In the genomic region with DNA sequence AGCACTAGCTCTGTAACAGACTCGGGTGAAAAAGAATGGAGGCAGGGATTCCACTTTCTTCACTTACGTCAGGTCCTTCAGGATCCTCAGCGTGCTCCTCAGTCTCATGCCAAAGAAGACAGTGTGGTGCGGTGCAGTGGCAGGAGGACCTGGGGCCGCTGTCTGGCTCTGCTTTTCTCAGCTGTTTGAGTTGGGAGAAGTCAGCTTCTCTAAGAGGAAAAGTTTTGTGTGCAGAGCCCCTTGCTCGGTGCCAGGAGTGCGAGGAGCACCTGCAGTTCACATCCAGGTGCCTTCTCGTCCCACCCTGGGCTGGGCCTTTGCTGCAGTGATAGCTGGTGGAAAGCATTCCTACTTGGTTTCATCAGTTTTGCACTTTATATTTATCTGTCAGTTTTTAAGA, we compare ENCODE assay signal across 14 cellular contexts.
DNase-seq lines count a peak whose midpoint lies in the region; ATAC-seq and TF ChIP-seq lines count a peak whose summit lies in the region.
"Had no signal": no experiment of that assay in that cellular context is flagged by ENCODE, and none has a peak within 500 bp of the region (broad histone marks: within the 10 kb centered on the region; RNA-seq: fewer than 3 reads in every experiment).

No MANE protein-coding gene starts in this region.

- no peaks in the 10 kb centered on the region for H3K9me3 Mint-ChIP-seq in chondrocyte (ENCODE audit: low read depth)

- H3K27me3 ChIP-seq in esophagus muscularis mucosa = no peaks in the 10 kb centered on the region
- no peaks in the 10 kb centered on the region for H3K27me3 ChIP-seq in right lobe of liver
- H3K27me3 ChIP-seq in body of pancreas = no peaks in the 10 kb centered on the region
- H3K27me3 ChIP-seq: BLaER1 treated with 17β-estradiol and CSF1 and Interleukin-3, amounts not matched to agents 10 nM and 100 nM had no signal

- H3K4me3 ChIP-seq in esophagus muscularis mucosa (no peak overlapping the region), right lobe of liver (no peak overlapping the region), body of pancreas (no peak overlapping the region)
- H3K4me3 ChIP-seq: BLaER1 treated with 17β-estradiol and CSF1 and Interleukin-3, amounts not matched to agents 10 nM and 100 nM had no signal

- peaks cover 33% of the 10 kb centered on the region for H3K36me3 Mint-ChIP-seq in chondrocyte (ENCODE audit: low read depth)

- no peaks in the 10 kb centered on the region for H3K27me3 Mint-ChIP-seq in chondrocyte (ENCODE audit: low read depth)
- H3K27me3 Mint-ChIP-seq: CD4-positive, CD25-positive, alpha-beta regulatory T cell had no signal

- H3K9me3 ChIP-seq in esophagus muscularis mucosa = no peaks in the 10 kb centered on the region
- no peaks in the 10 kb centered on the region for H3K9me3 ChIP-seq in right lobe of liver
- H3K9me3 ChIP-seq in body of pancreas = no peaks in the 10 kb centered on the region
- H3K9me3 ChIP-seq: BLaER1 treated with 17β-estradiol and CSF1 and Interleukin-3, amounts not matched to agents 10 nM and 100 nM had no signal

- H3K27ac Mint-ChIP-seq in chondrocyte (ENCODE audit: unreplicated experiment) = peak overlapping the region; percentile 68

- no peak overlapping the region for H3K4me3 Mint-ChIP-seq in chondrocyte (ENCODE audit: unreplicated experiment)
- H3K4me3 Mint-ChIP-seq: CD4-positive, CD25-positive, alpha-beta regulatory T cell had no signal

- DNase-seq in chondrocyte (ENCODE audit: low spot score) (no peak), esophagus muscularis mucosa (ENCODE audit: extremely low spot score) (peak; percentile 75), substantia nigra (lab: John Stamatoyannopoulos, UW) (no peak), OCI-M2 (lab: John Stamatoyannopoulos, UW; ENCODE audit: unreplicated experiment) (no peak), right lobe of liver (no peak), body of pancreas (no peak)
- DNase-seq: ACHN; CD4-positive, CD25-positive, alpha-beta regulatory T cell; DMS53; GF-D8 had no signal

- H3K27ac ChIP-seq in VCaP (peak overlapping the region; percentile 38), esophagus muscularis mucosa (replicated peaks in 1 of 4) (no peak overlapping the region), substantia nigra (ENCODE audit: low read depth, low read length, poor library complexity, severe bottlenecking) (peak overlapping the region; percentile 70), right lobe of liver (no peak overlapping the region), body of pancreas (no peak overlapping the region)
- H3K27ac ChIP-seq: BLaER1 treated with 17β-estradiol and CSF1 and Interleukin-3, amounts not matched to agents 10 nM and 100 nM had no signal

- peaks cover 6 to 16% (median 6%) of the 10 kb centered on the region in 4 donors for H3K4me1 ChIP-seq in esophagus muscularis mucosa
- no peaks in the 10 kb centered on the region for H3K4me1 ChIP-seq in right lobe of liver
- H3K4me1 ChIP-seq in body of pancreas = peaks cover 6% of the 10 kb centered on the region
- H3K4me1 ChIP-seq: BLaER1 treated with 17β-estradiol and CSF1 and Interleukin-3, amounts not matched to agents 10 nM and 100 nM had no signal

- intact Hi-C loops in esophagus muscularis mucosa (cut with DNase I) (no loop called here), right lobe of liver (cut with DNase I) (no loop called here), body of pancreas (cut with DNase I) (no loop called here)

- TF ChIP-seq CTCF in VCaP (conservative IDR thresholded peaks at IDR 0.05) = no peak
- TF ChIP-seq CTCF in chondrocyte (IDR thresholded peaks at IDR 0.05) = no peak
- no peak for TF ChIP-seq CTCF in esophagus muscularis mucosa (IDR thresholded peaks at IDR 0.05)
- no peak for TF ChIP-seq CTCF in right lobe of liver (IDR thresholded peaks at IDR 0.05)
- no peak for TF ChIP-seq CTCF in body of pancreas (IDR thresholded peaks at IDR 0.05)

- no peak for TF ChIP-seq EP300 in esophagus muscularis mucosa (IDR thresholded peaks at IDR 0.05)

- TF ChIP-seq POLR2A in esophagus muscularis mucosa (IDR thresholded peaks at IDR 0.05; ENCODE audit: low read depth) (no peak), right lobe of liver (IDR thresholded peaks at IDR 0.05) (no peak), body of pancreas (IDR thresholded peaks at IDR 0.05) (no peak)

- peaks cover 56% of the 10 kb centered on the region for H3K4me1 Mint-ChIP-seq in chondrocyte (ENCODE audit: low read depth)

- no peak for ATAC-seq in HG02678 (IDR thresholded peaks at IDR 0.05; ENCODE audit: unreplicated experiment)
- no peak for ATAC-seq in right lobe of liver
- no peak for ATAC-seq in body of pancreas
- ATAC-seq: HCT116 had no signal

- WGBS in esophagus muscularis mucosa = 93% methylated on average over 8 of the region's 8 CpGs
- WGBS in right lobe of liver (ENCODE audit: insufficient coverage, low coverage, low lambda C conversion rate, missing lambda C conversion rate) = 93% methylated on average over 4 of the region's 8 CpGs
- WGBS in body of pancreas, 2 donors = 90 to 97% methylated on average over 8 of the region's 8 CpGs

- peaks cover 0 to 70% (median 45%) of the 10 kb centered on the region in 4 donors for H3K36me3 ChIP-seq in esophagus muscularis mucosa
- peaks cover 5 to 11% (median 6%) of the 10 kb centered on the region in 4 donors for H3K36me3 ChIP-seq in right lobe of liver
- no peaks in the 10 kb centered on the region for H3K36me3 ChIP-seq in body of pancreas (replicated peaks in 1 of 2; ENCODE audit: insufficient read depth in 1 of 2, low read depth in 2 of 2)

Comparison
In these comparisons a context has a peak if more than half of its experiments do, and no peak if none do; other contexts are left out.
1. H3K27ac ChIP-seq: peak in VCaP (single experiment) and substantia nigra (single experiment); none in esophagus muscularis mucosa (0 of 4), right lobe of liver (0 of 3) and body of pancreas (0 of 4).